Comparison of ENCODE assay signal across 16 cellular contexts in genomic region chr18:79853993-79854364, GRCh38. TPM values are rescaled to one million over a fixed set of nuclear protein-coding genes. Genes with fewer than 3 reads are reported as not detected.
"Had no signal": no experiment of that assay in that cellular context is flagged by ENCODE, and none has a peak within 500 bp of the region (broad histone marks: within the 10 kb centered on the region; RNA-seq: fewer than 3 reads in every experiment).

No MANE protein-coding gene starts in this region.

- H3K4me1 ChIP-seq: SJSA1 had no signal

- H3K9me3 ChIP-seq: gastrocnemius medialis, heart right ventricle, left ventricle myocardium inferior, ovary, SJSA1, stomach had no signal

- H3K27me3 ChIP-seq: ovary, SJSA1 had no signal

- DNase-seq: activated CD4-positive, alpha-beta T cell treated with anti-CD3 and anti-CD28 coated beads for 48 hours; activated naive CD4-positive, alpha-beta T cell; activated T-cell treated with anti-CD3 and anti-CD28 coated beads, Interleukin-2, amount 50 U/mL, for 72 hours; caudate nucleus; cortex of kidney; effector CD8-positive, alpha-beta T cell; gastrocnemius medialis; heart right ventricle; left ventricle myocardium inferior; mesendoderm; retina; stomach had no signal

- H3K36me3 ChIP-seq: gastrocnemius medialis, heart right ventricle, left ventricle myocardium inferior, ovary, SJSA1, stomach had no signal

- H3K27ac ChIP-seq: gastrocnemius medialis, heart right ventricle, left ventricle myocardium inferior, ovary, SJSA1, skin epidermis, stomach had no signal

- ATAC-seq: activated T-cell treated with anti-CD3 and anti-CD28 coated beads, Interleukin-2, amount 50 U/mL, for 72 hours; gastrocnemius medialis had no signal

- H3K4me3 ChIP-seq: gastrocnemius medialis, heart right ventricle, left ventricle myocardium inferior, ovary, SJSA1, skin epidermis, stomach had no signal

- FAIRE-seq: keratinocyte had no signal

RNA-seq across cellular contexts. Expression of gene KCNG2, which starts 56.2 kb away (rescaled TPM):
- total RNA-seq: activated T-cell treated with anti-CD3 and anti-CD28 coated beads, Interleukin-2, amount 50 U/mL, for 72 hours; left ventricle myocardium inferior; SJSA1 had no signal
- polyA plus RNA-seq: keratinocyte had no signal
